8 cellular contexts compared by ENCODE assay signal in the genomic region with DNA sequence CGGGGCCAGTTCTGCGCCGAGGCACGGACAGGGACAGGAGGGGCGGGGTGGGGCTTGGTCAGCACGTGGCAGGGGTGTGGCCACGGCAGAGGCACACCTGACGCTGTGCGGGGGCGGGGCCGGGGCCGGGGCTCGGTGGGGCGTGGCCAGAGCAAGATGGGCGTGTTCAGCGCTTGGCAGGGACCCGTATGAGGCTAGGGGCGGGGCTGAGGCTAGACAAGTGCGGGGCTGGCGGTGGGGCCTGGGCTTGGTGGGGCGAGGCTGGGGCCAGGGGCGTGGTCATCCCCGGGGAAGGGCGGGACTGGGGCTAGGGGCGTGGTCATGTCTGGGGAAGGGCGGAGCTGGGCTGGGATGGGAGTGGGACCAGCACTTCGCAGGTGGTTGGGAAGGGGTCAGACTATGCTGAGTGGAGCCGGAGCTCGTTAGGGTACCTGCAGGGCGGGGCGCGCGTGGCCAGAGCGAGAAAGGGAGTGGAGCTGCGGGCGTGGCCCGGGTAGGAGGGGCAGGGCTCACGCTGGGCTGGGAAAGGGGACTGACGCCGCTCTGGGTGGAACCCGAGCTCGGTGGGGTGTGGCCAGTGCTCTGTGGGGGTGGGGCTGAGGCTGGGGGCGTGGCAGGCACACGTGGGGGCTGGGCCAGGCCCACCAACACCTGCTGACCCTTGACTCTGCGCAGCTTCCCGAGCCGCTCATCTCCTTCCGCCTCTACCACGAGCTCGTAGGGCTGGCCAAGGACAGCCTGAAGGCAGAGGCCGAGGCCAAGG. TPM values are rescaled to one million over a fixed set of nuclear protein-coding genes. Genes with fewer than 3 reads are reported as not detected.
DNase-seq lines count a peak whose midpoint lies in the region; ATAC-seq, FAIRE-seq and TF ChIP-seq lines count a peak whose summit lies in the region.

No MANE protein-coding gene starts in this region.

- H3K27ac ChIP-seq in Panc1 (ENCODE audit: low read length) (no peak overlapping the region), right cardiac atrium (ENCODE audit: low read length) (no peak overlapping the region)

- intact Hi-C loops in Panc1 (cut with micrococcal nuclease; ENCODE audit: unreplicated experiment): no loop called here
- intact Hi-C loops in right cardiac atrium (cut with DNase I): no loop called here

- BruUV-seq in Panc1 (replicated peaks; lab: Mats Ljungman, UMichigan): no TSS peak

- H3K4me1 ChIP-seq in Panc1 (ENCODE audit: control insufficient read depth, insufficient read depth, low read length) (peaks cover under 1% of the 10 kb centered on the region; the same call in 1 of the 2 replicates), right cardiac atrium (ENCODE audit: control insufficient read depth, insufficient read depth, low read length) (no peaks in the 10 kb centered on the region)

- H3K9me3 ChIP-seq in Panc1 (ENCODE audit: control insufficient read depth, insufficient read depth, low read depth, low read length) (no peaks in the 10 kb centered on the region), right cardiac atrium (ENCODE audit: control insufficient read depth, low read length) (no peaks in the 10 kb centered on the region)

- no peak for TF ChIP-seq POLR2A in H54 (IDR thresholded peaks at IDR 0.05; ENCODE audit: low read depth, low read length)

- no peak for FAIRE-seq in H54 (lab: Jason Lieb, UNC)

- WGBS in right cardiac atrium: 25% methylated on average over 51 of the region's 51 CpGs

- POLR2A ChIA-PET in Panc1 (lab: Charles Lee): interaction anchor here (0.6 kb wide), 1 partner anchor 27 kb away, joined by 3 read pairs; no protein-coding TSS in a partner anchor

- H3K4me3 ChIP-seq in Panc1 (ENCODE audit: low read depth in 2 of 2, low read length in 2 of 2) (no peak overlapping the region), right cardiac atrium (ENCODE audit: low read length) (no peak overlapping the region)

- peak; percentile 62 for ATAC-seq in Panc1
- ATAC-seq in right cardiac atrium: peak; percentile 59 to 68
- no peak for ATAC-seq in GM19023 (IDR thresholded peaks at IDR 0.05; ENCODE audit: unreplicated experiment)

- no peaks in the 10 kb centered on the region for H3K36me3 ChIP-seq in Panc1 (ENCODE audit: control insufficient read depth, insufficient read depth, low read length)

- H3K27me3 ChIP-seq in Panc1 (ENCODE audit: control insufficient read depth, insufficient read depth, low read length) (no peaks in the 10 kb centered on the region), right cardiac atrium (ENCODE audit: control insufficient read depth, insufficient read depth) (no peaks in the 10 kb centered on the region)

- in situ Hi-C loops in ACHN (cut with HindIII; ENCODE audit: low pct_ligation_motif_present, low pct_unique_long_range_greater_than_20kb, low sequenced_read_pairs) (no loop called here), Panc1 (cut with HindIII; ENCODE audit: low pct_unique_long_range_greater_than_20kb, low sequenced_read_pairs) (no loop called here)

- DNase-seq in ACHN (peak; percentile 65), HUDEP-2 (lab: John Stamatoyannopoulos, UW; ENCODE audit: unreplicated experiment in 76 of 76) (peak in 72 of 76 experiments; percentile 56 to 99 (median 94)), Panc1 (ENCODE audit: low read depth, low spot score) (no peak), right cardiac atrium (peak; percentile 61 to 82 (median 72)), H54 (ENCODE audit: insufficient read length, low spot score) (no peak)
- peak; percentile 76 for DNase-seq in activated effector memory CD4-positive, alpha-beta T cell treated with Interleukin-2 at 50 U/mL for 16 hours
- DNase-seq in stimulated activated CD4-positive, alpha-beta T cell treated with anti-CD3 and anti-CD28 coated beads, Interleukin-12 subunit alpha, Interleukin-12 subunit beta, amount 100 ng/mL, for 48 hours (ENCODE audit: low read depth in 2 of 3, low spot score in 1 of 3): peak; percentile 78 to 83 (median 79)

- no peak for TF ChIP-seq CTCF in Panc1 (IDR thresholded peaks at IDR 0.05)

- CTCF ChIA-PET in Panc1 (lab: Charles Lee): no interaction called here

RNA-seq across cellular contexts. Expression of a gene that starts 12.8 kb away (rescaled TPM):
- total RNA-seq in Panc1 (2021; ENCODE audit: unreplicated experiment): 279 TPM
- polyA plus RNA-seq in Panc1 (2012; ENCODE audit: insufficient read length): 538 TPM
- total RNA-seq in right cardiac atrium: 100 to 1,000 TPM; 110 to 145 (median 131) TPM
- 179 TPM for polyA plus RNA-seq in right cardiac atrium

RNA-seq across cellular contexts. Expression of a gene that starts 15.4 kb away (rescaled TPM):
- total RNA-seq in Panc1 (2021; ENCODE audit: unreplicated experiment) (27.8 TPM), right cardiac atrium (10 to 100 TPM in 1 of 4 donors, 1 to 10 TPM in 3; 7.7 to 10.4 (median 9.2) TPM)
- 34.5 TPM for polyA plus RNA-seq in Panc1 (2012; ENCODE audit: insufficient read length)
- 5.9 TPM for polyA plus RNA-seq in right cardiac atrium

RNA-seq across cellular contexts. Expression of a gene that starts 21.4 kb away (rescaled TPM):
- 577 TPM for total RNA-seq in Panc1 (2021; ENCODE audit: unreplicated experiment)
- 1,363 TPM for polyA plus RNA-seq in Panc1 (2012; ENCODE audit: insufficient read length)
- total RNA-seq in right cardiac atrium: 100 to 1,000 TPM; 300 to 374 (median 359) TPM
- 713 TPM for polyA plus RNA-seq in right cardiac atrium

RNA-seq across cellular contexts. Expression of a gene that starts 42.4 kb away (rescaled TPM):
- total RNA-seq in Panc1 (2021; ENCODE audit: unreplicated experiment) (47.5 TPM), right cardiac atrium (10 to 100 TPM in 1 of 4 donors, 1 to 10 TPM in 3; 7.3 to 10.4 (median 8.7) TPM)
- 52.0 TPM for polyA plus RNA-seq in Panc1 (2012; ENCODE audit: insufficient read length)
- polyA plus RNA-seq in right cardiac atrium: 9.1 TPM

RNA-seq across cellular contexts. Expression of a gene that starts 55.9 kb away (rescaled TPM):
- total RNA-seq in Panc1 (2021; ENCODE audit: unreplicated experiment) (203 TPM), right cardiac atrium (10 to 100 TPM; 57.4 to 75.9 (median 63.8) TPM)
- 201 TPM for polyA plus RNA-seq in Panc1 (2012; ENCODE audit: insufficient read length)
- polyA plus RNA-seq in right cardiac atrium: 52.1 TPM

Comparison
In these comparisons a context has a peak if more than half of its experiments do, and no peak if none do; other contexts are left out.
1. DNase-seq: peak in ACHN (single experiment), HUDEP-2 (72 of 76), activated effector memory CD4-positive, alpha-beta T cell treated with Interleukin-2 at 50 U/mL for 16 hours (single experiment), right cardiac atrium (3 of 3) and stimulated activated CD4-positive, alpha-beta T cell treated with anti-CD3 and anti-CD28 coated beads, Interleukin-12 subunit alpha, Interleukin-12 subunit beta, amount 100 ng/mL, for 48 hours (3 of 3); none in Panc1 (single experiment) and H54 (single experiment).